In the genomic region with DNA sequence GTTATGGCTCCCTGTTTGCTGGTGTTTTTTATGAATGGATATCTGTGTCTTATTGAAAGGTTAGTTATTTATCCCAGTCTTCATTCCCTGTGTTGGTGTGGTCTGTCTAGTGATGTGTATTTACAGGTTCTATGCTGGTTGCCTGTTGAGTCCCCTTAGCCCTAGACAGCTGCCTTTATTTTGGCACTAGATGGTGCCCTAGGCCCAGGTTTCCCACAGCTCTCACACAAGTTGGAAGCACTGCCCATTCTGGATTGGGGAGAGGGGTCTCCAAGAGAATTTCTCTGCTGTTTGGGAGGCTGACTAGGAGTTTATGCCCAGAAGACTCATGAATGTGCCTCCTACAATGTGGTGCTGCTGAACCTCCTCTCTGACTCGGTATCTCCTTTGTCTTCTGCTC, we compare ENCODE assay signal across 10 cellular contexts. TPM values are rescaled to one million over a fixed set of nuclear protein-coding genes. Genes with fewer than 3 reads are reported as not detected.
A peak's percentile ranks its signal among the peaks of the same experiment; 100 is the strongest.
DNase-seq lines count a peak whose midpoint lies in the region; ATAC-seq and TF ChIP-seq lines count a peak whose summit lies in the region.
"Had no signal": no experiment of that assay in that cellular context is flagged by ENCODE, and none has a peak within 500 bp of the region (broad histone marks: within the 10 kb centered on the region; RNA-seq: fewer than 3 reads in every experiment).

No MANE protein-coding gene starts in this region.

- no peaks in the 10 kb centered on the region for H3K36me3 Mint-ChIP-seq in activated T-helper 1 cell treated with anti-CD3 and anti-CD28 coated beads, Interleukin-12 subunit alpha, Interleukin-12 subunit beta, Interleukin-2, Interleukin-4 antibody, amounts not matched to agents 30 ng/mL and 10 ng/mL and 1 ng/mL, durations not matched to agents 14 hours and 24 hours and 36 hours (ENCODE audit: low read depth)

- POLR2A ChIA-PET in AG04449 (lab: Yijun Ruan, JAX) = no interaction called here

- intact Hi-C loops in activated T-helper 1 cell treated with anti-CD3 and anti-CD28 coated beads, Interleukin-12 subunit alpha, Interleukin-12 subunit beta, Interleukin-2, Interleukin-4 antibody, amounts not matched to agents 30 ng/mL and 10 ng/mL and 1 ng/mL, durations not matched to agents 14 hours and 24 hours and 36 hours (cut with micrococcal nuclease) = no loop called here

- ATAC-seq in GM18868 (IDR thresholded peaks at IDR 0.05; ENCODE audit: unreplicated experiment) (peak; percentile 39), HG03571 (IDR thresholded peaks at IDR 0.05; ENCODE audit: unreplicated experiment) (no peak)
- ATAC-seq in stimulated activated naive CD8-positive, alpha-beta T cell treated with anti-CD3 and anti-CD28 coated beads, Interleukin-15, Interleukin-2, amounts not matched to agents 100 U/mL and 50 U/mL, for 24 hours = no peak

- H3K4me3 ChIP-seq in AG04449 (ENCODE audit: low read depth, low read length) = no peak overlapping the region
- H3K4me3 ChIP-seq in fibroblast of mammary gland (ENCODE audit: control insufficient read depth, low read depth, low read length) = no peak overlapping the region

- H3K4me1 Mint-ChIP-seq in activated T-helper 1 cell treated with anti-CD3 and anti-CD28 coated beads, Interleukin-12 subunit alpha, Interleukin-12 subunit beta, Interleukin-2, Interleukin-4 antibody, amounts not matched to agents 30 ng/mL and 10 ng/mL and 1 ng/mL, durations not matched to agents 14 hours and 24 hours and 36 hours (ENCODE audit: low read depth) = no peaks in the 10 kb centered on the region

- DNase-seq in AG04449 (ENCODE audit: low read depth, low spot score) (no peak), NCI-H460 (ENCODE audit: extremely low read depth, low read depth) (peak; percentile 14), fibroblast of mammary gland (ENCODE audit: low read depth) (peak; percentile 23)
- DNase-seq in activated T-helper 1 cell treated with anti-CD3 and anti-CD28 coated beads, Interleukin-12 subunit alpha, Interleukin-12 subunit beta, Interleukin-2, Interleukin-4 antibody, amounts not matched to agents 30 ng/mL and 10 ng/mL and 1 ng/mL, durations not matched to agents 14 hours and 24 hours and 36 hours (ENCODE audit: low spot score) = no peak
- no peak for DNase-seq in stimulated activated naive CD8-positive, alpha-beta T cell treated with anti-CD3 and anti-CD28 coated beads, Interleukin-15, Interleukin-2, amounts not matched to agents 100 U/mL and 50 U/mL, for 24 hours
- no peak for DNase-seq in activated CD8-positive, alpha-beta memory T cell treated with anti-CD3 and anti-CD28 coated beads for 24 hours
- DNase-seq: activated CD8-positive, alpha-beta memory T cell treated with anti-CD3 and anti-CD28 coated beads, Interleukin-2, amount 50 U/mL, for 48 hours; NCI-H1092 had no signal

- peak; percentile 4 for TF ChIP-seq CTCF in AG04449 (IDR thresholded peaks at IDR 0.05; ENCODE audit: insufficient read depth, low read length, missing control alignments)
- peak; percentile 39 for TF ChIP-seq CTCF in fibroblast of mammary gland (conservative IDR thresholded peaks at IDR 0.05; ENCODE audit: control insufficient read depth, insufficient read depth, low read depth, low read length)

- peaks cover 13% of the 10 kb centered on the region for H3K9me3 Mint-ChIP-seq in activated T-helper 1 cell treated with anti-CD3 and anti-CD28 coated beads, Interleukin-12 subunit alpha, Interleukin-12 subunit beta, Interleukin-2, Interleukin-4 antibody, amounts not matched to agents 30 ng/mL and 10 ng/mL and 1 ng/mL, durations not matched to agents 14 hours and 24 hours and 36 hours

- peaks cover 4% of the 10 kb centered on the region for H3K27me3 Mint-ChIP-seq in activated T-helper 1 cell treated with anti-CD3 and anti-CD28 coated beads, Interleukin-12 subunit alpha, Interleukin-12 subunit beta, Interleukin-2, Interleukin-4 antibody, amounts not matched to agents 30 ng/mL and 10 ng/mL and 1 ng/mL, durations not matched to agents 14 hours and 24 hours and 36 hours (ENCODE audit: insufficient read depth)

- H3K27ac Mint-ChIP-seq in activated T-helper 1 cell treated with anti-CD3 and anti-CD28 coated beads, Interleukin-12 subunit alpha, Interleukin-12 subunit beta, Interleukin-2, Interleukin-4 antibody, amounts not matched to agents 30 ng/mL and 10 ng/mL and 1 ng/mL, durations not matched to agents 14 hours and 24 hours and 36 hours = no peak overlapping the region

- no peak overlapping the region for H3K4me3 Mint-ChIP-seq in activated T-helper 1 cell treated with anti-CD3 and anti-CD28 coated beads, Interleukin-12 subunit alpha, Interleukin-12 subunit beta, Interleukin-2, Interleukin-4 antibody, amounts not matched to agents 30 ng/mL and 10 ng/mL and 1 ng/mL, durations not matched to agents 14 hours and 24 hours and 36 hours

- CTCF ChIA-PET in AG04449 (lab: Yijun Ruan, JAX) = interaction anchor here (0.7 to 1.8 kb wide), 3 partner anchors 10 to 657 kb away, joined by 3 read pairs; no protein-coding TSS in a partner anchor

RNA-seq across cellular contexts. Expression of a gene that starts 12.4 kb away (rescaled TPM):
- not detected in 2 replicates for total RNA-seq in NCI-H460 (2014; rRNA removed; shearing (Covaris generic))
- 0.04 TPM in 1 of 2 replicates, not detected in the other for polyA plus RNA-seq in NCI-H460 (2014; cell fraction: nucleus; rRNA removed)
- not detected in 2 replicates for total RNA-seq in activated T-helper 1 cell treated with anti-CD3 and anti-CD28 coated beads, Interleukin-12 subunit alpha, Interleukin-12 subunit beta, Interleukin-2, Interleukin-4 antibody, amounts not matched to agents 30 ng/mL and 10 ng/mL and 1 ng/mL, durations not matched to agents 14 hours and 24 hours and 36 hours

Comparison
In these comparisons a context has a peak if more than half of its experiments do, and no peak if none do; other contexts are left out.
1. DNase-seq: peak in NCI-H460 (single experiment) and fibroblast of mammary gland (single experiment); none in AG04449 (single experiment), activated T-helper 1 cell treated with anti-CD3 and anti-CD28 coated beads, Interleukin-12 subunit alpha, Interleukin-12 subunit beta, Interleukin-2, Interleukin-4 antibody, amounts not matched to agents 30 ng/mL and 10 ng/mL and 1 ng/mL, durations not matched to agents 14 hours and 24 hours and 36 hours (single experiment), stimulated activated naive CD8-positive, alpha-beta T cell treated with anti-CD3 and anti-CD28 coated beads, Interleukin-15, Interleukin-2, amounts not matched to agents 100 U/mL and 50 U/mL, for 24 hours (single experiment) and activated CD8-positive, alpha-beta memory T cell treated with anti-CD3 and anti-CD28 coated beads for 24 hours (single experiment).